ENCODE assay signal across 16 cellular contexts in genomic region chr15:73596214-73596613, GRCh38. TPM values are rescaled to one million over a fixed set of nuclear protein-coding genes. Genes with fewer than 3 reads are reported as not detected.
DNase-seq lines count a peak whose midpoint lies in the region; ATAC-seq and TF ChIP-seq lines count a peak whose summit lies in the region.
"Had no signal": no experiment of that assay in that cellular context is flagged by ENCODE, and none has a peak within 500 bp of the region (broad histone marks: within the 10 kb centered on the region; RNA-seq: fewer than 3 reads in every experiment).

No MANE protein-coding gene starts in this region.

- H3K79me1 ChIP-seq in mesendoderm (ENCODE audit: low read length): peaks cover 22% of the 10 kb centered on the region

- H3K27me3 Mint-ChIP-seq in activated naive CD4-positive, alpha-beta T cell treated with anti-CD3 and anti-CD28 coated beads, Interleukin-2, amount 50 U/mL, for 24 hours: no peaks in the 10 kb centered on the region
- H3K27me3 Mint-ChIP-seq in CD8-positive, alpha-beta memory T cell: no peaks in the 10 kb centered on the region
- H3K27me3 Mint-ChIP-seq: activated naive CD8-positive, alpha-beta T cell had no signal

- no peak for ATAC-seq in activated naive CD4-positive, alpha-beta T cell treated with anti-CD3 and anti-CD28 coated beads, Interleukin-2, amount 50 U/mL, for 72 hours
- ATAC-seq in HG03521 (IDR thresholded peaks at IDR 0.05; ENCODE audit: unreplicated experiment): no peak
- ATAC-seq: mucosa of descending colon, psoas muscle had no signal

- POLR2A ChIA-PET in CD8-positive, alpha-beta memory T cell (lab: Charles Lee): no interaction called here

- no peak overlapping the region for H3K4me3 Mint-ChIP-seq in activated naive CD4-positive, alpha-beta T cell treated with anti-CD3 and anti-CD28 coated beads, Interleukin-2, amount 50 U/mL, for 24 hours
- no peak overlapping the region for H3K4me3 Mint-ChIP-seq in CD8-positive, alpha-beta memory T cell
- H3K4me3 Mint-ChIP-seq: activated naive CD8-positive, alpha-beta T cell had no signal

- no peak overlapping the region for H3K9ac ChIP-seq in mesendoderm (ENCODE audit: low read length)

- no peak overlapping the region for H2AK5ac ChIP-seq in mesendoderm (ENCODE audit: low read length)

- no peak overlapping the region for H4K8ac ChIP-seq in mesendoderm (ENCODE audit: low read depth, low read length)

- no peak overlapping the region for H2BK15ac ChIP-seq in mesendoderm (replicated peaks; ENCODE audit: low read depth)

- no peak overlapping the region for H3K27ac ChIP-seq in mesendoderm (ENCODE audit: low read depth, low read length)
- peak overlapping the region; percentile 45 for H3K27ac ChIP-seq in vagina
- H3K27ac ChIP-seq in CD8-positive, alpha-beta memory T cell (ENCODE audit: low read depth, low read length): no peak overlapping the region
- H3K27ac ChIP-seq: psoas muscle had no signal

- WGBS in mesendoderm (ENCODE audit: extremely low coverage, insufficient coverage, low lambda C conversion rate): no CpG with 5 or more reads among the region's 1 CpG

- H3K36me3 ChIP-seq in mesendoderm (ENCODE audit: control insufficient read depth, insufficient read depth, low read length): peaks cover 3% of the 10 kb centered on the region
- H3K36me3 ChIP-seq in vagina: peaks cover 0 to 6% of the 10 kb centered on the region in 2 donors
- no peaks in the 10 kb centered on the region for H3K36me3 ChIP-seq in CD8-positive, alpha-beta memory T cell (ENCODE audit: insufficient read depth, low read length)

- no peak overlapping the region for H3K23ac ChIP-seq in mesendoderm (ENCODE audit: low read length)

- CTCF ChIA-PET in CD8-positive, alpha-beta memory T cell (lab: Charles Lee): no interaction called here

- H3K27me3 ChIP-seq in mesendoderm (ENCODE audit: insufficient read depth, low read length, poor library complexity): no peaks in the 10 kb centered on the region
- no peaks in the 10 kb centered on the region for H3K27me3 ChIP-seq in vagina
- H3K27me3 ChIP-seq in CD8-positive, alpha-beta memory T cell (ENCODE audit: insufficient read depth, low read length, poor library complexity, severe bottlenecking): no peaks in the 10 kb centered on the region

- H3K4me2 ChIP-seq in mesendoderm (ENCODE audit: low read length): no peak overlapping the region

- no peak for DNase-seq in activated naive CD4-positive, alpha-beta T cell treated with anti-CD3 and anti-CD28 coated beads, Interleukin-2, amount 50 U/mL, for 72 hours (ENCODE audit: low spot score in 2 of 2)
- DNase-seq in astrocyte of the hippocampus (ENCODE audit: low read depth, low spot score) (peak; percentile 36), mesendoderm (peak; percentile 42), vagina (ENCODE audit: extremely low spot score in 2 of 2) (no peak), NCI-H1694 treated with DMSO at 0.1 percent for 48 hours (lab: John Stamatoyannopoulos, UW) (no peak)
- DNase-seq in CD8-positive, alpha-beta memory T cell: no peak
- DNase-seq: caudate nucleus, islet precursor cell, MM.1S, mucosa of descending colon, NCI-H2081, NCI-H748 treated with DMSO at 0.1 percent for 48 hours, psoas muscle had no signal

- H3K9me3 Mint-ChIP-seq in activated naive CD4-positive, alpha-beta T cell treated with anti-CD3 and anti-CD28 coated beads, Interleukin-2, amount 50 U/mL, for 24 hours: no peaks in the 10 kb centered on the region
- no peaks in the 10 kb centered on the region for H3K9me3 Mint-ChIP-seq in activated naive CD4-positive, alpha-beta T cell treated with anti-CD3 and anti-CD28 coated beads, Interleukin-2, amount 50 U/mL, for 72 hours
- H3K9me3 Mint-ChIP-seq in CD8-positive, alpha-beta memory T cell: no peaks in the 10 kb centered on the region

- H2BK120ac ChIP-seq in mesendoderm (ENCODE audit: low read depth, low read length): no peak overlapping the region

- no peak overlapping the region for H3K56ac ChIP-seq in mesendoderm (ENCODE audit: low read length)

- H4K5ac ChIP-seq in mesendoderm (ENCODE audit: low read length): no peak overlapping the region

- no peak overlapping the region for H3K18ac ChIP-seq in mesendoderm (ENCODE audit: low read length)

- H2BK5ac ChIP-seq in mesendoderm (ENCODE audit: low read length): no peak overlapping the region

- H3K4ac ChIP-seq in mesendoderm (ENCODE audit: low read depth, low read length): no peak overlapping the region

- H3K4me1 ChIP-seq in mesendoderm (ENCODE audit: control insufficient read depth, low read depth, low read length): peaks cover 6% of the 10 kb centered on the region
- H3K4me1 ChIP-seq in vagina: peaks cover 70% of the 10 kb centered on the region
- H3K4me1 ChIP-seq in CD8-positive, alpha-beta memory T cell (ENCODE audit: insufficient read depth, low read length): no peaks in the 10 kb centered on the region

- no peaks in the 10 kb centered on the region for H3K36me3 Mint-ChIP-seq in activated naive CD4-positive, alpha-beta T cell treated with anti-CD3 and anti-CD28 coated beads, Interleukin-2, amount 50 U/mL, for 24 hours
- H3K36me3 Mint-ChIP-seq in activated naive CD4-positive, alpha-beta T cell treated with anti-CD3 and anti-CD28 coated beads, Interleukin-2, amount 50 U/mL, for 72 hours: peaks cover 0 to 6% of the 10 kb centered on the region in 2 donors
- H3K36me3 Mint-ChIP-seq in CD8-positive, alpha-beta memory T cell: peaks cover 0 to 26% (median 18%) of the 10 kb centered on the region in 3 donors

- H3K4me1 Mint-ChIP-seq in activated naive CD4-positive, alpha-beta T cell treated with anti-CD3 and anti-CD28 coated beads, Interleukin-2, amount 50 U/mL, for 24 hours: peaks cover 50% of the 10 kb centered on the region
- H3K4me1 Mint-ChIP-seq in CD8-positive, alpha-beta memory T cell: peaks cover 28 to 64% (median 44%) of the 10 kb centered on the region in 3 donors

- H3K4me3 ChIP-seq in mesendoderm (ENCODE audit: low read length): no peak overlapping the region
- H3K4me3 ChIP-seq in vagina: no peak overlapping the region
- H3K4me3 ChIP-seq in CD8-positive, alpha-beta memory T cell (ENCODE audit: low read length): no peak overlapping the region
- H3K4me3 ChIP-seq: mucosa of descending colon, psoas muscle had no signal

- intact Hi-C loops in vagina (cut with DNase I): no loop called here

- peak overlapping the region; percentile 3 for H3K27ac Mint-ChIP-seq in activated naive CD4-positive, alpha-beta T cell treated with anti-CD3 and anti-CD28 coated beads, Interleukin-2, amount 50 U/mL, for 24 hours
- H3K27ac Mint-ChIP-seq in activated naive CD4-positive, alpha-beta T cell treated with anti-CD3 and anti-CD28 coated beads, Interleukin-2, amount 50 U/mL, for 72 hours: peak overlapping the region in 1 of 2 donors; percentile 40
- peak overlapping the region in 2 of 8 donors; percentile 1 to 4 for H3K27ac Mint-ChIP-seq in CD8-positive, alpha-beta memory T cell
- H3K27ac Mint-ChIP-seq: activated naive CD8-positive, alpha-beta T cell had no signal

- no peak for TF ChIP-seq CTCF in vagina (IDR thresholded peaks at IDR 0.05)

- no peaks in the 10 kb centered on the region for H3K9me3 ChIP-seq in vagina
- no peaks in the 10 kb centered on the region for H3K9me3 ChIP-seq in CD8-positive, alpha-beta memory T cell (ENCODE audit: low read length)
- H3K9me3 ChIP-seq: mucosa of descending colon, psoas muscle had no signal

- no peak for TF ChIP-seq POLR2A in vagina (IDR thresholded peaks at IDR 0.05)

- peaks cover 53% of the 10 kb centered on the region for H3K79me2 ChIP-seq in mesendoderm (ENCODE audit: control insufficient read depth, insufficient read depth, low read length)

RNA-seq across cellular contexts. Expression of gene NPTN, which starts 37.0 kb away (rescaled TPM):
- total RNA-seq in activated naive CD4-positive, alpha-beta T cell treated with anti-CD3 and anti-CD28 coated beads, Interleukin-2, amount 50 U/mL, for 72 hours: 10 to 100 TPM; 37.2 to 38.4 TPM
- polyA plus RNA-seq in mesendoderm (2013, experiment 1 of 2): 74.3 TPM
- 75.1 TPM for polyA plus RNA-seq in mesendoderm (2013, experiment 2 of 2)
- total RNA-seq in vagina: 139 TPM
- total RNA-seq in CD8-positive, alpha-beta memory T cell: 10 to 100 TPM; 55.8 to 58.5 TPM
- 46.1 TPM for polyA plus RNA-seq in CD8-positive, alpha-beta memory T cell

Comparison
In these comparisons a context has a peak if more than half of its experiments do, and no peak if none do; other contexts are left out.
1. DNase-seq: peak in astrocyte of the hippocampus (single experiment) and mesendoderm (single experiment); none in activated naive CD4-positive, alpha-beta T cell treated with anti-CD3 and anti-CD28 coated beads, Interleukin-2, amount 50 U/mL, for 72 hours (0 of 2), vagina (0 of 2), NCI-H1694 treated with DMSO at 0.1 percent for 48 hours (single experiment) and CD8-positive, alpha-beta memory T cell (0 of 5).